Comparison of ENCODE assay signal across 2 cellular contexts in the genomic region with DNA sequence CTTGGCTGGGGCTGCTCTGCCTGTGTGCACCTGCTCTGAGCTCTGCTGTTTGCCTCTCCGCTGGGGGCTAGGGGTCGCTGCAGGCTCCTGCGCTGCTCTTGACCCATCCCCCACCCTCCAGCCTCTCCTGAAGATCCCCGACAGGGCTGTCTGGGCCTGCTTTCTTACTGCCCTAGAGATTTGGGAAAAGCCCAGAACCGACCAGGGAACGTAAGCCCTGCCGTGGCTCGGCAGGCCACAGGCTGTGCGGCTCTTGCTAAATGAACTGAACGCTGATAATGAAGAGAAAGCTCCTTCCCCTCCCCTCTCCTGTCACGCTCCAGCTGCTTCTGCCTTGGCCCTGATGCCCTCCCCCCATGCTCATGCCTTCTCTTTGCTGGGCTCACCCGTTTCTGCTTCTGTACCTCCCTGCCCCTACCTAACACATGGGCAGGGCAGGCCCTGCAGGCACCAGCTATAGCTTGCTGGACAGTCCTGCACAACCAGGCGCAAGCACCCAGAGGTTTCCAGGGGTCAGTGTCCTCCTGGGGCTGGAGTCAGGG.
TF ChIP-seq lines count a peak whose summit lies in the region.

No MANE protein-coding gene starts in this region.

TF ChIP-seq in IMR-90, 13 proteins besides CTCF, POLR2A, EP300 and RAD21:
- TF ChIP-seq RCOR1 (IDR thresholded peaks at IDR 0.05; ENCODE audit: insufficient replicate concordance, low read length), result no peak
- TF ChIP-seq MAZ (IDR thresholded peaks at IDR 0.05; ENCODE audit: borderline replicate concordance, low read depth, low read length), result peak; percentile 75; the same call in 1 of the 2 replicates
TF ChIP-seq in IMR-90: peak in this region for 1.

TF ChIP-seq in K562, 482 proteins besides CTCF, POLR2A, EP300 and RAD21 (continues in another document):
- TF ChIP-seq MAX (CRISPR knock-in tag; IDR thresholded peaks at IDR 0.05) (peak; percentile 57; the same call in 1 of the 2 replicates), THAP12 (CRISPR knock-in tag; IDR thresholded peaks at IDR 0.05) (no peak), KLF16 (IDR thresholded peaks at IDR 0.05) (peak; percentile 38; the same call in 1 of the 2 replicates), HDAC1 (IDR thresholded peaks at IDR 0.05) (no peak), ARID4B (CRISPR knock-in tag; IDR thresholded peaks at IDR 0.05) (0 out of 2 replicates have a peak, but pooled peaks have one; percentile 41), FOXP1 (CRISPR knock-in tag; IDR thresholded peaks at IDR 0.05) (peak; percentile 26; the same call in 1 of the 2 replicates), NR4A1 (CRISPR knock-in tag; IDR thresholded peaks at IDR 0.05) (no peak), NR4A1 (tag; IDR thresholded peaks at IDR 0.05) (no peak), RCOR1 (IDR thresholded peaks at IDR 0.05; ENCODE audit: borderline replicate concordance in 1 of 2, low read depth in 2 of 2, low read length in 2 of 2) (peak in 1 of 2 experiments; percentile 54; a peak in 1 of 4 replicates), FOXA3 (CRISPR knock-in tag; conservative IDR thresholded peaks at IDR 0.05 in 1 of 2, IDR thresholded peaks at IDR 0.05 in 1 of 2) (0 out of 4 replicates have a peak, but pooled peaks of 1 of the 2 experiments have one; percentile 53), NRF1 (conservative IDR thresholded peaks at IDR 0.05 in 1 of 2, IDR thresholded peaks at IDR 0.05 in 1 of 2) (0 out of 4 replicates have a peak, but pooled peaks of 1 of the 2 experiments have one; percentile 12), RBFOX2 (IDR thresholded peaks at IDR 0.05; ENCODE audit: low read depth, low read length) (0 out of 2 replicates have a peak, but pooled peaks have one; percentile 21), CHD2 (IDR thresholded peaks at IDR 0.05; ENCODE audit: low read depth, low read length) (peak; percentile 62), SRSF9 (IDR thresholded peaks at IDR 0.05; ENCODE audit: borderline replicate concordance, low read depth, low read length) (no peak), ZBTB7A (IDR thresholded peaks at IDR 0.05; ENCODE audit: borderline replicate concordance, control insufficient read depth, low read depth, low read length) (peak; percentile 76; the same call in 1 of the 2 replicates), DMBX1 (CRISPR knock-in tag; IDR thresholded peaks at IDR 0.05; ENCODE audit: borderline replicate concordance) (no peak), ZNF592 (IDR thresholded peaks at IDR 0.05) (0 out of 2 replicates have a peak, but pooled peaks have one; percentile 39), CREM (IDR thresholded peaks at IDR 0.05; ENCODE audit: low read depth) (peak; percentile 40; the same call in 1 of the 2 replicates), LARP7 (IDR thresholded peaks at IDR 0.05) (no peak), CXXC5 (CRISPR knock-in tag; IDR thresholded peaks at IDR 0.05) (peak; percentile 41; the same call in 1 of the 2 replicates), MAZ (CRISPR knock-in tag; conservative IDR thresholded peaks at IDR 0.05 in 1 of 2, IDR thresholded peaks at IDR 0.05 in 1 of 2) (peak in 1 of 2 experiments; percentile 94; a peak in 3 of 4 replicates)
- TF ChIP-seq, protein P1, sequence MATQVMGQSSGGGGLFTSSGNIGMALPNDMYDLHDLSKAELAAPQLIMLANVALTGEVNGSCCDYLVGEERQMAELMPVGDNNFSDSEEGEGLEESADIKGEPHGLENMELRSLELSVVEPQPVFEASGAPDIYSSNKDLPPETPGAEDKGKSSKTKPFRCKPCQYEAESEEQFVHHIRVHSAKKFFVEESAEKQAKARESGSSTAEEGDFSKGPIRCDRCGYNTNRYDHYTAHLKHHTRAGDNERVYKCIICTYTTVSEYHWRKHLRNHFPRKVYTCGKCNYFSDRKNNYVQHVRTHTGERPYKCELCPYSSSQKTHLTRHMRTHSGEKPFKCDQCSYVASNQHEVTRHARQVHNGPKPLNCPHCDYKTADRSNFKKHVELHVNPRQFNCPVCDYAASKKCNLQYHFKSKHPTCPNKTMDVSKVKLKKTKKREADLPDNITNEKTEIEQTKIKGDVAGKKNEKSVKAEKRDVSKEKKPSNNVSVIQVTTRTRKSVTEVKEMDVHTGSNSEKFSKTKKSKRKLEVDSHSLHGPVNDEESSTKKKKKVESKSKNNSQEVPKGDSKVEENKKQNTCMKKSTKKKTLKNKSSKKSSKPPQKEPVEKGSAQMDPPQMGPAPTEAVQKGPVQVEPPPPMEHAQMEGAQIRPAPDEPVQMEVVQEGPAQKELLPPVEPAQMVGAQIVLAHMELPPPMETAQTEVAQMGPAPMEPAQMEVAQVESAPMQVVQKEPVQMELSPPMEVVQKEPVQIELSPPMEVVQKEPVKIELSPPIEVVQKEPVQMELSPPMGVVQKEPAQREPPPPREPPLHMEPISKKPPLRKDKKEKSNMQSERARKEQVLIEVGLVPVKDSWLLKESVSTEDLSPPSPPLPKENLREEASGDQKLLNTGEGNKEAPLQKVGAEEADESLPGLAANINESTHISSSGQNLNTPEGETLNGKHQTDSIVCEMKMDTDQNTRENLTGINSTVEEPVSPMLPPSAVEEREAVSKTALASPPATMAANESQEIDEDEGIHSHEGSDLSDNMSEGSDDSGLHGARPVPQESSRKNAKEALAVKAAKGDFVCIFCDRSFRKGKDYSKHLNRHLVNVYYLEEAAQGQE (CRISPR knock-in tag; IDR thresholded peaks at IDR 0.05; ENCODE audit: low read depth), result no peak
- TF ChIP-seq, protein P2, sequence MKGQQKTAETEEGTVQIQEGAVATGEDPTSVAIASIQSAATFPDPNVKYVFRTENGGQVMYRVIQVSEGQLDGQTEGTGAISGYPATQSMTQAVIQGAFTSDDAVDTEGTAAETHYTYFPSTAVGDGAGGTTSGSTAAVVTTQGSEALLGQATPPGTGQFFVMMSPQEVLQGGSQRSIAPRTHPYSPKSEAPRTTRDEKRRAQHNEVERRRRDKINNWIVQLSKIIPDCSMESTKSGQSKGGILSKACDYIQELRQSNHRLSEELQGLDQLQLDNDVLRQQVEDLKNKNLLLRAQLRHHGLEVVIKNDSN (CRISPR knock-in tag; IDR thresholded peaks at IDR 0.05), result 0 out of 2 replicates have a peak, but pooled peaks have one; percentile 21
- TF ChIP-seq, protein P3, sequence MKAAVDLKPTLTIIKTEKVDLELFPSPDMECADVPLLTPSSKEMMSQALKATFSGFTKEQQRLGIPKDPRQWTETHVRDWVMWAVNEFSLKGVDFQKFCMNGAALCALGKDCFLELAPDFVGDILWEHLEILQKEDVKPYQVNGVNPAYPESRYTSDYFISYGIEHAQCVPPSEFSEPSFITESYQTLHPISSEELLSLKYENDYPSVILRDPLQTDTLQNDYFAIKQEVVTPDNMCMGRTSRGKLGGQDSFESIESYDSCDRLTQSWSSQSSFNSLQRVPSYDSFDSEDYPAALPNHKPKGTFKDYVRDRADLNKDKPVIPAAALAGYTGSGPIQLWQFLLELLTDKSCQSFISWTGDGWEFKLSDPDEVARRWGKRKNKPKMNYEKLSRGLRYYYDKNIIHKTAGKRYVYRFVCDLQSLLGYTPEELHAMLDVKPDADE (conservative IDR thresholded peaks at IDR 0.05; ENCODE audit: control insufficient read depth, low read depth, low read length), result 0 out of 2 replicates have a peak, but pooled peaks have one; percentile 39
- TF ChIP-seq, protein P4, sequence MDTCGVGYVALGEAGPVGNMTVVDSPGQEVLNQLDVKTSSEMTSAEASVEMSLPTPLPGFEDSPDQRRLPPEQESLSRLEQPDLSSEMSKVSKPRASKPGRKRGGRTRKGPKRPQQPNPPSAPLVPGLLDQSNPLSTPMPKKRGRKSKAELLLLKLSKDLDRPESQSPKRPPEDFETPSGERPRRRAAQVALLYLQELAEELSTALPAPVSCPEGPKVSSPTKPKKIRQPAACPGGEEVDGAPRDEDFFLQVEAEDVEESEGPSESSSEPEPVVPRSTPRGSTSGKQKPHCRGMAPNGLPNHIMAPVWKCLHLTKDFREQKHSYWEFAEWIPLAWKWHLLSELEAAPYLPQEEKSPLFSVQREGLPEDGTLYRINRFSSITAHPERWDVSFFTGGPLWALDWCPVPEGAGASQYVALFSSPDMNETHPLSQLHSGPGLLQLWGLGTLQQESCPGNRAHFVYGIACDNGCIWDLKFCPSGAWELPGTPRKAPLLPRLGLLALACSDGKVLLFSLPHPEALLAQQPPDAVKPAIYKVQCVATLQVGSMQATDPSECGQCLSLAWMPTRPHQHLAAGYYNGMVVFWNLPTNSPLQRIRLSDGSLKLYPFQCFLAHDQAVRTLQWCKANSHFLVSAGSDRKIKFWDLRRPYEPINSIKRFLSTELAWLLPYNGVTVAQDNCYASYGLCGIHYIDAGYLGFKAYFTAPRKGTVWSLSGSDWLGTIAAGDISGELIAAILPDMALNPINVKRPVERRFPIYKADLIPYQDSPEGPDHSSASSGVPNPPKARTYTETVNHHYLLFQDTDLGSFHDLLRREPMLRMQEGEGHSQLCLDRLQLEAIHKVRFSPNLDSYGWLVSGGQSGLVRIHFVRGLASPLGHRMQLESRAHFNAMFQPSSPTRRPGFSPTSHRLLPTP (IDR thresholded peaks at IDR 0.05; ENCODE audit: borderline replicate concordance, extremely low read depth, insufficient read length), result peak; percentile 8
- TF ChIP-seq, protein P5, sequence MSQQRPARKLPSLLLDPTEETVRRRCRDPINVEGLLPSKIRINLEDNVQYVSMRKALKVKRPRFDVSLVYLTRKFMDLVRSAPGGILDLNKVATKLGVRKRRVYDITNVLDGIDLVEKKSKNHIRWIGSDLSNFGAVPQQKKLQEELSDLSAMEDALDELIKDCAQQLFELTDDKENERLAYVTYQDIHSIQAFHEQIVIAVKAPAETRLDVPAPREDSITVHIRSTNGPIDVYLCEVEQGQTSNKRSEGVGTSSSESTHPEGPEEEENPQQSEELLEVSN (IDR thresholded peaks at IDR 0.05; ENCODE audit: borderline replicate concordance in 1 of 2, extremely low read depth in 1 of 2, insufficient read depth in 1 of 2, insufficient read length in 1 of 2, low read depth in 1 of 2, low read length in 1 of 2, poor library complexity in 1 of 2, severe bottlenecking in 1 of 2), result peak in 1 of 2 experiments; percentile 16
